24 cellular contexts compared by ENCODE assay signal in the genomic region with DNA sequence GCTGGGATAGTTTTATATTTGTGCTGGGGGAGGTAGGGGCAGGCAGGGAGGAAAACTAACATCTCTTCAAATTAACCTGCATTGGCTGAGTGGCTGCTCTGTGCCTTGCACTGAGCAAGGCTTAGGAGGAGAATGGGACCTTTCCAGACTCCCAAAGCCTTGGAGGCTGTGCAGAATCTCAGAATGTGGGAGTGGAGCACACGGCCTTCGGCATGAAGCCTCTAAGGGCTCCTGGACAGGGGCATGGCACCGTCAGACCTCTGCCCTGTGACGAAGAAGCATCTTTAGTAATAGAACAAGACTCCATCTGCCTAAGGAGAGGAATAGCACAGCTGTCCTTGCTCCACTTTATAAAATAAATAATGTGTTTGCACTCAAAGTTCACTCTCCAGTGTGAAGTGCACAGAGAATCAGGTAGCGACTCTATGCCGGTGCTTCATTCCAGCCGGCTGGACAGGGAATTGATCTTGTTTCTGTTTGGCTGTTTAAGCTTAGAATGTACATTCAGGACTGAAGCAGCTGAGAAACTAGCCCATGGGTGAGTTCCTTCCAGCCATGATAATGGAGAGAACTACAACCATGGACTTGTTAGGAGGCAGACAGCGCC.
DNase-seq lines count a peak whose midpoint lies in the region; ATAC-seq and TF ChIP-seq lines count a peak whose summit lies in the region.
"Had no signal": no experiment of that assay in that cellular context is flagged by ENCODE, and none has a peak within 500 bp of the region (broad histone marks: within the 10 kb centered on the region; RNA-seq: fewer than 3 reads in every experiment).

No MANE protein-coding gene starts in this region.

- no peak overlapping the region for H3K4me3 Mint-ChIP-seq in mesothelial cell of epicardium
- H3K4me3 Mint-ChIP-seq: activated B cell treated with CpG ODN at 0.5 μM for 24 hours; activated CD4-positive, alpha-beta memory T cell treated with anti-CD3 and anti-CD28 coated beads, Interleukin-2, amount 10 ng/mL, durations not matched to agents 7 days and 5 days; activated naive CD4-positive, alpha-beta T cell treated with anti-CD3 and anti-CD28 coated beads, Interleukin-2, amount 10 ng/mL, durations not matched to agents 7 days and 5 days; activated T-cell treated with anti-CD3 and anti-CD28 coated beads, Interleukin-2, amount 50 U/mL, for 24 hours; stimulated activated naive B cell treated with anti-CD40 and anti-IgM and Interleukin-4, amounts not matched to agents 10 μg/mL and 1 μg/mL and 100 μg/mL, for 72 hours had no signal

- no peak for TF ChIP-seq CTCF in esophagus muscularis mucosa (IDR thresholded peaks at IDR 0.05)
- TF ChIP-seq CTCF in mesothelial cell of epicardium (IDR thresholded peaks at IDR 0.05; ENCODE audit: unreplicated experiment) = no peak
- no peak for TF ChIP-seq CTCF in suprapubic skin (IDR thresholded peaks at IDR 0.05)

- H3K36me3 Mint-ChIP-seq in mesothelial cell of epicardium = peaks cover 3% of the 10 kb centered on the region
- H3K36me3 Mint-ChIP-seq: activated naive CD4-positive, alpha-beta T cell treated with anti-CD3 and anti-CD28 coated beads, Interleukin-2, amount 10 ng/mL, durations not matched to agents 7 days and 5 days had no signal

- no peak for TF ChIP-seq POLR2A in esophagus muscularis mucosa (IDR thresholded peaks at IDR 0.05; ENCODE audit: low read depth)
- TF ChIP-seq POLR2A in suprapubic skin (IDR thresholded peaks at IDR 0.05) = no peak
- TF ChIP-seq POLR2A in GM18505 (IDR thresholded peaks at IDR 0.05; ENCODE audit: borderline replicate concordance, extremely low read depth, insufficient read depth, insufficient read length) = no peak

- DNase-seq in NCI-H510A treated with DMSO at 0.1 percent for 48 hours (lab: John Stamatoyannopoulos, UW) = peak; percentile 31
- no peak for DNase-seq in NCI-H510A (lab: John Stamatoyannopoulos, UW)
- peak; percentile 89 for DNase-seq in esophagus muscularis mucosa (ENCODE audit: extremely low spot score)
- DNase-seq in mesothelial cell of epicardium (ENCODE audit: low spot score in 2 of 2, unreplicated experiment in 2 of 2) = no peak
- no peak for DNase-seq in suprapubic skin (ENCODE audit: low spot score in 2 of 2)
- no peak for DNase-seq in NCI-H1092 treated with DMSO at 0.1 percent for 48 hours (lab: John Stamatoyannopoulos, UW)
- no peak for DNase-seq in AML-193 (lab: John Stamatoyannopoulos, UW)
- DNase-seq: activated B cell treated with CpG ODN at 0.5 μM for 24 hours; activated CD4-positive, alpha-beta memory T cell treated with anti-CD3 and anti-CD28 coated beads, Interleukin-2, amount 10 ng/mL, durations not matched to agents 7 days and 5 days; activated naive CD4-positive, alpha-beta T cell treated with anti-CD3 and anti-CD28 coated beads, Interleukin-2, amount 10 ng/mL, durations not matched to agents 7 days and 5 days; activated T-cell treated with anti-CD3 and anti-CD28 coated beads, Interleukin-2, amount 50 U/mL, for 24 hours; aorta; cerebellar nuclear complex; effector memory CD4-positive, alpha-beta T cell; GDM1; NCI-H2107; NCI-H82; stimulated activated naive B cell treated with anti-CD40 and anti-IgM and Interleukin-4, amounts not matched to agents 10 μg/mL and 1 μg/mL and 100 μg/mL, for 72 hours; transverse colon had no signal

- H3K4me1 Mint-ChIP-seq in mesothelial cell of epicardium = peaks cover 37% of the 10 kb centered on the region
- H3K4me1 Mint-ChIP-seq: activated B cell treated with CpG ODN at 0.5 μM for 24 hours; activated CD4-positive, alpha-beta memory T cell treated with anti-CD3 and anti-CD28 coated beads, Interleukin-2, amount 10 ng/mL, durations not matched to agents 7 days and 5 days; activated naive CD4-positive, alpha-beta T cell treated with anti-CD3 and anti-CD28 coated beads, Interleukin-2, amount 10 ng/mL, durations not matched to agents 7 days and 5 days; stimulated activated naive B cell treated with anti-CD40 and anti-IgM and Interleukin-4, amounts not matched to agents 10 μg/mL and 1 μg/mL and 100 μg/mL, for 72 hours had no signal

- 80% methylated on average over 8 of the region's 8 CpGs for WGBS in esophagus muscularis mucosa
- 93% methylated on average over 8 of the region's 8 CpGs for WGBS in suprapubic skin

- H3K9me3 ChIP-seq in esophagus muscularis mucosa = no peaks in the 10 kb centered on the region
- H3K9me3 ChIP-seq in suprapubic skin = no peaks in the 10 kb centered on the region
- H3K9me3 ChIP-seq: neutrophil, transverse colon had no signal

- H3K4me3 ChIP-seq in esophagus muscularis mucosa (no peak overlapping the region), suprapubic skin (no peak overlapping the region)
- H3K4me3 ChIP-seq: BLaER1, SK-N-MC, transverse colon had no signal

- H3K27me3 Mint-ChIP-seq in mesothelial cell of epicardium (ENCODE audit: low read depth) = no peaks in the 10 kb centered on the region
- H3K27me3 Mint-ChIP-seq: activated B cell treated with CpG ODN at 0.5 μM for 24 hours; activated CD4-positive, alpha-beta memory T cell treated with anti-CD3 and anti-CD28 coated beads, Interleukin-2, amount 10 ng/mL, durations not matched to agents 7 days and 5 days; activated naive CD4-positive, alpha-beta T cell treated with anti-CD3 and anti-CD28 coated beads, Interleukin-2, amount 10 ng/mL, durations not matched to agents 7 days and 5 days; activated T-cell treated with anti-CD3 and anti-CD28 coated beads, Interleukin-2, amount 50 U/mL, for 24 hours; stimulated activated naive B cell treated with anti-CD40 and anti-IgM and Interleukin-4, amounts not matched to agents 10 μg/mL and 1 μg/mL and 100 μg/mL, for 72 hours had no signal

- peaks cover 7% of the 10 kb centered on the region for H3K9me3 Mint-ChIP-seq in mesothelial cell of epicardium

- intact Hi-C loops in esophagus muscularis mucosa (cut with DNase I) = no loop called here

- peak overlapping the region; percentile 47 for H3K27ac Mint-ChIP-seq in mesothelial cell of epicardium
- H3K27ac Mint-ChIP-seq: activated B cell treated with CpG ODN at 0.5 μM for 24 hours; activated CD4-positive, alpha-beta memory T cell treated with anti-CD3 and anti-CD28 coated beads, Interleukin-2, amount 10 ng/mL, durations not matched to agents 7 days and 5 days; activated naive CD4-positive, alpha-beta T cell treated with anti-CD3 and anti-CD28 coated beads, Interleukin-2, amount 10 ng/mL, durations not matched to agents 7 days and 5 days; activated T-cell treated with anti-CD3 and anti-CD28 coated beads, Interleukin-2, amount 50 U/mL, for 24 hours; stimulated activated naive B cell treated with anti-CD40 and anti-IgM and Interleukin-4, amounts not matched to agents 10 μg/mL and 1 μg/mL and 100 μg/mL, for 72 hours had no signal

- no peak for ATAC-seq in GM18505 (IDR thresholded peaks at IDR 0.05; ENCODE audit: unreplicated experiment)
- ATAC-seq: Panc1; stimulated activated naive B cell treated with anti-CD40 and anti-IgM and Interleukin-4, amounts not matched to agents 10 μg/mL and 1 μg/mL and 100 μg/mL, for 72 hours had no signal

- peaks cover 9 to 29% (median 24%) of the 10 kb centered on the region in 4 donors for H3K4me1 ChIP-seq in esophagus muscularis mucosa
- H3K4me1 ChIP-seq in suprapubic skin = peaks cover 9% of the 10 kb centered on the region
- H3K4me1 ChIP-seq: transverse colon had no signal

- peak overlapping the region in 3 of 4 donors; percentile 17 to 59 (median 28) for H3K27ac ChIP-seq in esophagus muscularis mucosa (replicated peaks in 1 of 4)
- H3K27ac ChIP-seq in suprapubic skin = peak overlapping the region; percentile 23
- H3K27ac ChIP-seq: BLaER1, neutrophil, SK-N-MC, transverse colon had no signal

- TF ChIP-seq EP300 in esophagus muscularis mucosa (IDR thresholded peaks at IDR 0.05) (no peak), suprapubic skin (IDR thresholded peaks at IDR 0.05) (no peak)

- H3K27me3 ChIP-seq in esophagus muscularis mucosa (no peaks in the 10 kb centered on the region), suprapubic skin (no peaks in the 10 kb centered on the region)
- H3K27me3 ChIP-seq: BLaER1, neutrophil, transverse colon had no signal

- H3K36me3 ChIP-seq in esophagus muscularis mucosa (no peaks in the 10 kb centered on the region), suprapubic skin (no peaks in the 10 kb centered on the region)
- H3K36me3 ChIP-seq: BLaER1, neutrophil, transverse colon had no signal

Comparison
In these comparisons a context has a peak if more than half of its experiments do, and no peak if none do; other contexts are left out.
1. DNase-seq: peak in NCI-H510A treated with DMSO at 0.1 percent for 48 hours (single experiment) and esophagus muscularis mucosa (single experiment); none in NCI-H510A (single experiment), mesothelial cell of epicardium (0 of 2), suprapubic skin (0 of 2), NCI-H1092 treated with DMSO at 0.1 percent for 48 hours (single experiment) and AML-193 (0 of 2).